In the genomic region with DNA sequence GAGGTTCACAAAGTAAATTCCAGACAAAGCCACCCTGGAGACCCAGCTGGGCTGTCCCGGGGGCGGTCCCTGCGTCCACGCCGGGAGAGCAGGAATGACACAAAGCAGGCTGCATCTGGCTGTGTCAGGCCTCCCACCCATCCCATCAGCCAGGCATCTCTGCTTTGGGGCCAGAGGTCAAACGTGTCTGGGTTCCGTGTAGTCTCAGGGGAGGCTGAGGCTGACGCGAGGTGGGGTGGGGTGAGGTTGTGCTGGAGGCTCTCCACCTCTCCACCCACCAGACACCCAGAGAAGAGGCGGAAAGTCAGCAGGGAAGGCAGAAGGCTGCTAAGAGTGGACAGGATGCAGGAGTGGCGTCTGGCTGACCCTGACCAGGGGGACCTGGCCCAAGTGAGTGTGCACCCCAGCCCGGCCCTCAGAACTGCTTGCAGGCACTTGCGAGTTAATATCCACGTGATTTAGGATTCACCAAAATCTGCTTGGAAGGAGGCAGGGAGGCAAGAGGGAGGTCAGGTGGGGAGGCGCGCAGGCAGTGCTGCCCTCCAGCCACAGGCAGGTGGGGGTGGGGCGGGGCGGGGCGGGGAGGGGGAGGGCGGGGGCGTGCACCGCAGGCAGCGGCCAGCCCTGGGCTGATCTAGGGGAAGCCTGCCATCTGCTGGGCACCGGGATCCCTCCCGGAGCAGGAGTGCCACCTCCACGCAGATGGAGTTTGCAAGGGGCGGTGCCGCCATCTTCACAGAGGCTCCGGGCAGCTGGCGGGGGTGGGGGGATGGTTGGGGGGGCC, we compare ENCODE assay signal across 7 cellular contexts. TPM values are rescaled to one million over a fixed set of nuclear protein-coding genes. Genes with fewer than 3 reads are reported as not detected.
DNase-seq lines count a peak whose midpoint lies in the region; ATAC-seq and TF ChIP-seq lines count a peak whose summit lies in the region.

No MANE protein-coding gene starts in this region.

- no peaks in the 10 kb centered on the region for H3K36me3 ChIP-seq in kidney epithelial cell (ENCODE audit: control insufficient read depth, insufficient read depth, low read length)

- TF ChIP-seq CTCF in GM20000 (IDR thresholded peaks at IDR 0.05; ENCODE audit: extremely low read depth, missing control alignments) (peak; percentile 31), cardiac fibroblast (IDR thresholded peaks at IDR 0.05; ENCODE audit: low read depth, low read length) (peak; percentile 57), kidney epithelial cell (IDR thresholded peaks at IDR 0.05; ENCODE audit: insufficient read depth, low read length, poor library complexity, severe bottlenecking) (peak; percentile 78)

- DNase-seq in GM20000 (ENCODE audit: low spot score) (peak; percentile 83), NCI-H2196 treated with DMSO at 0.1 percent for 48 hours (lab: John Stamatoyannopoulos, UW; ENCODE audit: unreplicated experiment) (peak; percentile 93), cardiac fibroblast (ENCODE audit: low read depth in 2 of 2) (peak; percentile 75 to 81), kidney epithelial cell (ENCODE audit: low read depth) (no peak)
- peak; percentile 60 for DNase-seq in activated CD4-positive, CD25-positive, alpha-beta regulatory T cell treated with anti-CD3 and anti-CD28 coated beads, Interleukin-2, amount 50 U/mL, for 16 hours (ENCODE audit: low read depth, low spot score)
- DNase-seq in stimulated activated CD4-positive, alpha-beta T cell treated with anti-CD3 and anti-CD28 coated beads, Interleukin-1b, Interleukin-23, amount 100 ng/mL, for 4 hours (ENCODE audit: low read depth in 2 of 2), result peak; percentile 73 to 76

- no peaks in the 10 kb centered on the region for H3K27me3 ChIP-seq in kidney epithelial cell (ENCODE audit: control insufficient read depth, insufficient read depth, low read length)

- no peak for ATAC-seq in GM18867 (IDR thresholded peaks at IDR 0.05; ENCODE audit: unreplicated experiment)

- H3K4me3 ChIP-seq in cardiac fibroblast (replicated peaks in 1 of 2; ENCODE audit: low read depth in 2 of 2, low read length in 2 of 2) (peak overlapping the region in 1 of 2 donors; percentile 23), kidney epithelial cell (ENCODE audit: low read depth, low read length) (peak overlapping the region; percentile 4)

RNA-seq across cellular contexts. Expression of gene TBC1D16, which starts 44.3 kb away (rescaled TPM):
- 54.5 and 58.5 TPM in 2 replicates for total RNA-seq in kidney epithelial cell

RNA-seq across cellular contexts. Expression of gene CCDC40, which starts 45.1 kb away (rescaled TPM):
- total RNA-seq in kidney epithelial cell, result 4.4 and 4.8 TPM in 2 replicates
